Comparison of ENCODE assay signal across 13 cellular contexts in genomic region chr2:64737547-64737946, GRCh38.
A peak's percentile ranks its signal among the peaks of the same experiment; 100 is the strongest.
DNase-seq lines count a peak whose midpoint lies in the region; ATAC-seq and TF ChIP-seq lines count a peak whose summit lies in the region.
"Had no signal": no experiment of that assay in that cellular context is flagged by ENCODE, and none has a peak within 500 bp of the region (broad histone marks: within the 10 kb centered on the region; RNA-seq: fewer than 3 reads in every experiment).

No MANE protein-coding gene starts in this region.

- H3K9me3 ChIP-seq in endodermal cell (ENCODE audit: control insufficient read depth, low read length): no peaks in the 10 kb centered on the region
- H3K9me3 ChIP-seq: prostate gland, testis had no signal

- H3K36me3 Mint-ChIP-seq in natural killer cell treated with Interleukin-12 subunit alpha and Interleukin-12 subunit beta and Interleukin-15 and Interleukin-18, amount 100 ng/mL, for 72 hours: no peaks in the 10 kb centered on the region
- H3K36me3 Mint-ChIP-seq in natural killer cell: no peaks in the 10 kb centered on the region
- peaks cover 0 to 5% of the 10 kb centered on the region in 2 donors for H3K36me3 Mint-ChIP-seq in activated naive CD4-positive, alpha-beta T cell treated with anti-CD3 and anti-CD28 coated beads, Interleukin-2, amount 50 U/mL, for 72 hours
- no peaks in the 10 kb centered on the region for H3K36me3 Mint-ChIP-seq in endodermal cell (ENCODE audit: low read depth)

- no peak overlapping the region for H3K27ac ChIP-seq in endodermal cell (ENCODE audit: low read depth, low read length)
- H3K27ac ChIP-seq: prostate gland, RWPE1, testis had no signal

- DNase-seq in natural killer cell treated with Interleukin-12 subunit alpha and Interleukin-12 subunit beta and Interleukin-15 and Interleukin-18, amount 100 ng/mL, for 72 hours (ENCODE audit: low spot score): no peak
- no peak for DNase-seq in natural killer cell
- no peak for DNase-seq in activated naive CD4-positive, alpha-beta T cell treated with anti-CD3 and anti-CD28 coated beads, Interleukin-2, amount 50 U/mL, for 72 hours (ENCODE audit: low spot score in 2 of 2)
- DNase-seq in stimulated activated naive CD8-positive, alpha-beta T cell treated with anti-CD3 and anti-CD28 coated beads, Interleukin-15, amount 100 ng/mL, for 72 hours: peak in 1 of 2 donors; percentile 23
- no peak for DNase-seq in endodermal cell
- DNase-seq in left cardiac atrium: no peak
- no peak for DNase-seq in NCI-H2107 treated with DMSO at 0.1 percent for 48 hours (lab: John Stamatoyannopoulos, UW; ENCODE audit: unreplicated experiment)
- DNase-seq: activated gamma-delta T cell treated with Interleukin-2 at 50 U/mL for 16 hours, AML-193, testis had no signal

- H3K9me3 Mint-ChIP-seq in natural killer cell treated with Interleukin-12 subunit alpha and Interleukin-12 subunit beta and Interleukin-15 and Interleukin-18, amount 100 ng/mL, for 72 hours: no peaks in the 10 kb centered on the region
- H3K9me3 Mint-ChIP-seq in natural killer cell (no peaks in the 10 kb centered on the region), endodermal cell (no peaks in the 10 kb centered on the region)
- H3K9me3 Mint-ChIP-seq in activated naive CD4-positive, alpha-beta T cell treated with anti-CD3 and anti-CD28 coated beads, Interleukin-2, amount 50 U/mL, for 72 hours: peaks cover 0 to 3% of the 10 kb centered on the region in 2 donors
- no peaks in the 10 kb centered on the region for H3K9me3 Mint-ChIP-seq in stimulated activated naive CD8-positive, alpha-beta T cell treated with anti-CD3 and anti-CD28 coated beads, Interleukin-15, amount 100 ng/mL, for 72 hours

- intact Hi-C loops in natural killer cell (cut with micrococcal nuclease): no loop called here
- intact Hi-C loops in left cardiac atrium (cut with DNase I): no loop called here

- no peaks in the 10 kb centered on the region for H3K27me3 Mint-ChIP-seq in natural killer cell treated with Interleukin-12 subunit alpha and Interleukin-12 subunit beta and Interleukin-15 and Interleukin-18, amount 100 ng/mL, for 72 hours
- H3K27me3 Mint-ChIP-seq in natural killer cell (ENCODE audit: low read depth in 2 of 2) (no peaks in the 10 kb centered on the region), endodermal cell (ENCODE audit: insufficient read depth) (no peaks in the 10 kb centered on the region)
- no peaks in the 10 kb centered on the region for H3K27me3 Mint-ChIP-seq in stimulated activated naive CD8-positive, alpha-beta T cell treated with anti-CD3 and anti-CD28 coated beads, Interleukin-15, amount 100 ng/mL, for 72 hours

- H3K9ac ChIP-seq in endodermal cell (ENCODE audit: extremely low read depth, low read length, poor library complexity, severe bottlenecking): no peak overlapping the region

- no peaks in the 10 kb centered on the region for H3K4me1 ChIP-seq in endodermal cell (ENCODE audit: control insufficient read depth, insufficient read depth, low read length)
- H3K4me1 ChIP-seq: prostate gland, testis had no signal

- peaks cover 3 to 14% of the 10 kb centered on the region in 2 donors for H3K4me1 Mint-ChIP-seq in natural killer cell treated with Interleukin-12 subunit alpha and Interleukin-12 subunit beta and Interleukin-15 and Interleukin-18, amount 100 ng/mL, for 72 hours (ENCODE audit: low read depth in 2 of 2)
- no peaks in the 10 kb centered on the region for H3K4me1 Mint-ChIP-seq in natural killer cell
- H3K4me1 Mint-ChIP-seq in stimulated activated naive CD8-positive, alpha-beta T cell treated with anti-CD3 and anti-CD28 coated beads, Interleukin-15, amount 100 ng/mL, for 72 hours: peaks cover 69% of the 10 kb centered on the region
- peaks cover 8% of the 10 kb centered on the region for H3K4me1 Mint-ChIP-seq in endodermal cell

- ATAC-seq in natural killer cell treated with Interleukin-12 subunit alpha and Interleukin-12 subunit beta and Interleukin-15 and Interleukin-18, amount 100 ng/mL, for 72 hours: peak; percentile 57 to 81
- no peak for ATAC-seq in natural killer cell
- ATAC-seq in HG02763 (IDR thresholded peaks at IDR 0.05; ENCODE audit: unreplicated experiment): peak; percentile 58
- peak; percentile 86 to 90 for ATAC-seq in activated naive CD4-positive, alpha-beta T cell treated with anti-CD3 and anti-CD28 coated beads, Interleukin-2, amount 50 U/mL, for 72 hours
- peak; percentile 89 for ATAC-seq in stimulated activated naive CD8-positive, alpha-beta T cell treated with anti-CD3 and anti-CD28 coated beads, Interleukin-15, amount 100 ng/mL, for 72 hours
- no peak for ATAC-seq in left cardiac atrium

- TF ChIP-seq CTCF in natural killer cell (IDR thresholded peaks at IDR 0.05) (no peak), endodermal cell (conservative IDR thresholded peaks at IDR 0.05) (no peak)

- no peaks in the 10 kb centered on the region for H3K27me3 ChIP-seq in endodermal cell (ENCODE audit: control insufficient read depth, insufficient read depth, low read length, poor library complexity, severe bottlenecking)
- H3K27me3 ChIP-seq: testis had no signal

- H3K4me3 Mint-ChIP-seq in natural killer cell treated with Interleukin-12 subunit alpha and Interleukin-12 subunit beta and Interleukin-15 and Interleukin-18, amount 100 ng/mL, for 72 hours: peak overlapping the region; percentile 51
- no peak overlapping the region for H3K4me3 Mint-ChIP-seq in natural killer cell
- peak overlapping the region; percentile 11 to 47 for H3K4me3 Mint-ChIP-seq in stimulated activated naive CD8-positive, alpha-beta T cell treated with anti-CD3 and anti-CD28 coated beads, Interleukin-15, amount 100 ng/mL, for 72 hours
- H3K4me3 Mint-ChIP-seq in endodermal cell: no peak overlapping the region

- no peak overlapping the region for H3K4me3 ChIP-seq in endodermal cell (ENCODE audit: low read length)
- H3K4me3 ChIP-seq: prostate gland, testis had no signal

- peak overlapping the region in 1 of 2 donors; percentile 70 for H3K27ac Mint-ChIP-seq in natural killer cell treated with Interleukin-12 subunit alpha and Interleukin-12 subunit beta and Interleukin-15 and Interleukin-18, amount 100 ng/mL, for 72 hours
- H3K27ac Mint-ChIP-seq in natural killer cell: no peak overlapping the region
- H3K27ac Mint-ChIP-seq in activated naive CD4-positive, alpha-beta T cell treated with anti-CD3 and anti-CD28 coated beads, Interleukin-2, amount 50 U/mL, for 72 hours: peak overlapping the region in 1 of 2 donors; percentile 90
- peak overlapping the region; percentile 51 to 86 for H3K27ac Mint-ChIP-seq in stimulated activated naive CD8-positive, alpha-beta T cell treated with anti-CD3 and anti-CD28 coated beads, Interleukin-15, amount 100 ng/mL, for 72 hours
- H3K27ac Mint-ChIP-seq in endodermal cell: no peak overlapping the region

- no peaks in the 10 kb centered on the region for H3K36me3 ChIP-seq in endodermal cell (ENCODE audit: control insufficient read depth, insufficient read depth, low read length)
- H3K36me3 ChIP-seq: prostate gland had no signal

Comparison
In these comparisons a context has a peak if more than half of its experiments do, and no peak if none do; other contexts are left out.
1. ATAC-seq: peak in natural killer cell treated with Interleukin-12 subunit alpha and Interleukin-12 subunit beta and Interleukin-15 and Interleukin-18, amount 100 ng/mL, for 72 hours (2 of 2), HG02763 (single experiment), activated naive CD4-positive, alpha-beta T cell treated with anti-CD3 and anti-CD28 coated beads, Interleukin-2, amount 50 U/mL, for 72 hours (2 of 2) and stimulated activated naive CD8-positive, alpha-beta T cell treated with anti-CD3 and anti-CD28 coated beads, Interleukin-15, amount 100 ng/mL, for 72 hours (single experiment); none in natural killer cell (0 of 3) and left cardiac atrium (0 of 2).
2. H3K4me3 Mint-ChIP-seq: peak in natural killer cell treated with Interleukin-12 subunit alpha and Interleukin-12 subunit beta and Interleukin-15 and Interleukin-18, amount 100 ng/mL, for 72 hours (single experiment) and stimulated activated naive CD8-positive, alpha-beta T cell treated with anti-CD3 and anti-CD28 coated beads, Interleukin-15, amount 100 ng/mL, for 72 hours (2 of 2); none in natural killer cell (single experiment) and endodermal cell (single experiment).
3. H3K27ac Mint-ChIP-seq: peak in stimulated activated naive CD8-positive, alpha-beta T cell treated with anti-CD3 and anti-CD28 coated beads, Interleukin-15, amount 100 ng/mL, for 72 hours (2 of 2); none in natural killer cell (0 of 2) and endodermal cell (single experiment).